In genomic region chr2:1780693-1781092, GRCh38 we compare ENCODE assay signal across 20 cellular contexts. TPM values are rescaled to one million over a fixed set of nuclear protein-coding genes. Genes with fewer than 3 reads are reported as not detected.
DNase-seq lines count a peak whose midpoint lies in the region; ATAC-seq and TF ChIP-seq lines count a peak whose summit lies in the region.
"Had no signal": no experiment of that assay in that cellular context is flagged by ENCODE, and none has a peak within 500 bp of the region (broad histone marks: within the 10 kb centered on the region; RNA-seq: fewer than 3 reads in every experiment).

No MANE protein-coding gene starts in this region.

- no peaks in the 10 kb centered on the region for H3F3A ChIP-seq in Loucy (ENCODE audit: low read depth)

- TF ChIP-seq POLR2A in esophagus muscularis mucosa (IDR thresholded peaks at IDR 0.05; ENCODE audit: low read depth) = no peak

- no peaks in the 10 kb centered on the region for H3K79me2 ChIP-seq in Loucy (ENCODE audit: insufficient read depth, low read length)
- no peaks in the 10 kb centered on the region for H3K79me2 ChIP-seq in parathyroid adenoma

- TF ChIP-seq CTCF in Loucy (conservative IDR thresholded peaks at IDR 0.05; ENCODE audit: low read length) (no peak), parathyroid adenoma (IDR thresholded peaks at IDR 0.05) (no peak), esophagus muscularis mucosa (IDR thresholded peaks at IDR 0.05) (no peak)

- intact Hi-C loops in cardiac septum (cut with DNase I) (no loop called here), Right ventricle myocardium inferior (cut with DNase I) (no loop called here), esophagus muscularis mucosa (cut with DNase I) (no loop called here)

- ATAC-seq in Right ventricle myocardium inferior = no peak
- no peak for ATAC-seq in GM18520 (IDR thresholded peaks at IDR 0.05; ENCODE audit: unreplicated experiment)

- H3K4me1 ChIP-seq in Loucy (ENCODE audit: insufficient read depth, low read length, poor library complexity, severe bottlenecking) (peaks cover 57% of the 10 kb centered on the region), parathyroid adenoma (no peaks in the 10 kb centered on the region), esophagus muscularis mucosa (no peaks in the 10 kb centered on the region)
- H3K4me1 ChIP-seq: Peyer's patch had no signal

- H3K4me3 ChIP-seq in Loucy (ENCODE audit: low read length, poor library complexity, severe bottlenecking) (no peak overlapping the region), parathyroid adenoma (ENCODE audit: low read depth, low read length) (no peak overlapping the region), esophagus muscularis mucosa (no peak overlapping the region)
- H3K4me3 ChIP-seq: MG63, Peyer's patch, SJCRH30 had no signal

- H3K27me3 ChIP-seq in Loucy (ENCODE audit: insufficient read depth, low read length, poor library complexity, severe bottlenecking) (no peaks in the 10 kb centered on the region), parathyroid adenoma (ENCODE audit: control insufficient read depth, insufficient read depth, low read length) (no peaks in the 10 kb centered on the region), esophagus muscularis mucosa (peaks cover 0 to 6% (median 0%) of the 10 kb centered on the region in 4 donors)
- H3K27me3 ChIP-seq: MG63, Peyer's patch, SJCRH30 had no signal

- H3K27ac ChIP-seq in parathyroid adenoma (no peak overlapping the region), esophagus muscularis mucosa (replicated peaks in 1 of 4) (no peak overlapping the region)
- H3K27ac ChIP-seq: C4-2B, Peyer's patch, SJCRH30 had no signal

- H2AFZ ChIP-seq in Loucy (ENCODE audit: low read length) (no peak overlapping the region), parathyroid adenoma (peak overlapping the region; percentile 34)

- H3K9ac ChIP-seq in Loucy (ENCODE audit: low read depth, low read length, poor library complexity, severe bottlenecking) (peak overlapping the region; percentile 59), parathyroid adenoma (no peak overlapping the region)

- 87% methylated on average over 2 of the region's 2 CpGs for WGBS in esophagus muscularis mucosa

- H4K20me1 ChIP-seq in Loucy (ENCODE audit: insufficient read depth, low read length, poor library complexity, severe bottlenecking) = no peaks in the 10 kb centered on the region

- H3K9me3 ChIP-seq in Loucy (ENCODE audit: insufficient read depth, low read depth, low read length) (no peaks in the 10 kb centered on the region), parathyroid adenoma (ENCODE audit: control insufficient read depth, low read length) (no peaks in the 10 kb centered on the region), esophagus muscularis mucosa (no peaks in the 10 kb centered on the region)
- H3K9me3 ChIP-seq: MG63, Peyer's patch, SJCRH30 had no signal

- H3K9me2 ChIP-seq in Loucy (replicated peaks; ENCODE audit: low read depth, low read length) = no peaks in the 10 kb centered on the region

- H3K4me2 ChIP-seq in Loucy (ENCODE audit: low read depth, low read length, poor library complexity, severe bottlenecking) = peak overlapping the region; percentile 33
- H3K4me2 ChIP-seq in parathyroid adenoma (ENCODE audit: low read length) = no peak overlapping the region

- TF ChIP-seq EP300 in esophagus muscularis mucosa (IDR thresholded peaks at IDR 0.05) = no peak

- DNase-seq in cardiac septum (ENCODE audit: low spot score) (peak; percentile 38), Right ventricle myocardium inferior (ENCODE audit: missing footprints) (no peak), A172 (ENCODE audit: low spot score) (no peak), esophagus muscularis mucosa (ENCODE audit: extremely low spot score) (no peak)
- DNase-seq: ACHN, Karpas-422, MG63, NCI-H1417, NCI-H1694 treated with DMSO at 0.1 percent for 48 hours, NCI-H2081 treated with DMSO at 0.1 percent for 48 hours, NCI-H2171 treated with DMSO at 0.1 percent for 48 hours, NCI-H524 treated with DMSO at 0.1 percent for 48 hours, NCI-H82, Peyer's patch, SJCRH30 had no signal

- H3K36me3 ChIP-seq in Loucy (ENCODE audit: insufficient read depth, low read length) (no peaks in the 10 kb centered on the region), parathyroid adenoma (ENCODE audit: control insufficient read depth, insufficient read depth, low read length) (no peaks in the 10 kb centered on the region), esophagus muscularis mucosa (no peaks in the 10 kb centered on the region)
- H3K36me3 ChIP-seq: MG63, Peyer's patch, SJCRH30 had no signal

RNA-seq across cellular contexts. Expression of gene PXDN, which starts 36.4 kb away (rescaled TPM):
- total RNA-seq in cardiac septum = 27.5 TPM
- total RNA-seq in Right ventricle myocardium inferior = 19.7 TPM
- total RNA-seq in A172 (2014; rRNA removed; shearing (Covaris generic)) = 98.5 and 124 TPM in 2 replicates
- 10 to 100 TPM; 19.9 to 81.6 (median 50.1) TPM for total RNA-seq in esophagus muscularis mucosa
- total RNA-seq: OCI-LY7 had no signal
